24 cellular contexts compared by ENCODE assay signal in the genomic region with DNA sequence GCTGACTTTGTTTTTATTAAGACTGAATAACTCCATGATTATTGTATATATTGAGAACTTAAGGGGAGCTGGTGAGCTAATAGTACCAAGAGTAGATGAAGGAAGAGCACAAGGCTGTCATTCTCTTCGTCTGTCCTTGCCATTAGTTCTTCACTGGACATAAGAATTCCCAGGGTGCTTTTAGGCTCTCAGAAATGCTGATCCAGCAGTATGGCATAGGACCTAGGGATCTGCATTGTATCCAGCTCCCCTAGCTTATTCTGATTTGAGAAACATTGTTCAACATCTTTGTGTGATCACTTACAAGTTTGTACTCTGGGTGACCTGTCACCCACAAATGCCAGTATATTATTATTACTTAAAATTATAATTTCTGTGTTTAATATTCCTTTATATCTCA. TPM values are rescaled to one million over a fixed set of nuclear protein-coding genes. Genes with fewer than 3 reads are reported as not detected.
DNase-seq lines count a peak whose midpoint lies in the region; ATAC-seq, FAIRE-seq and TF ChIP-seq lines count a peak whose summit lies in the region.
"Had no signal": no experiment of that assay in that cellular context is flagged by ENCODE, and none has a peak within 500 bp of the region (broad histone marks: within the 10 kb centered on the region; RNA-seq: fewer than 3 reads in every experiment).

No MANE protein-coding gene starts in this region.

- H3K27me3 ChIP-seq in HepG2 (ENCODE audit: control insufficient read depth in 1 of 2, insufficient read depth in 2 of 2, low read length in 2 of 2) (no peaks in the 10 kb centered on the region), right lobe of liver (no peaks in the 10 kb centered on the region), K562 (ENCODE audit: control insufficient read depth in 2 of 2, insufficient read depth in 2 of 2, low read length in 2 of 2) (no peaks in the 10 kb centered on the region), neutrophil (no peaks in the 10 kb centered on the region)
- H3K27me3 ChIP-seq: BE2C, BLaER1 had no signal

- H4K20me1 ChIP-seq in HepG2 (ENCODE audit: insufficient read depth, low read length) (no peaks in the 10 kb centered on the region), K562 (replicated peaks; ENCODE audit: control insufficient read depth, insufficient read depth, low read length) (no peaks in the 10 kb centered on the region)
- H4K20me1 ChIP-seq: BLaER1 had no signal

- H3K4me1 ChIP-seq in HepG2 (ENCODE audit: insufficient read depth, low read length) (no peaks in the 10 kb centered on the region), right lobe of liver (no peaks in the 10 kb centered on the region), K562 (replicated peaks in 1 of 2; ENCODE audit: control insufficient read depth in 2 of 2, insufficient read depth in 2 of 2, low read length in 2 of 2) (peaks cover 0 to 6% of the 10 kb centered on the region in 2 experiments; a peak in 1 of 5 replicates), neutrophil (ENCODE audit: control insufficient read depth in 1 of 2, insufficient read depth in 1 of 2, low read depth in 1 of 2, low read length in 1 of 2) (peaks cover 26 to 35% of the 10 kb centered on the region in 2 experiments)
- H3K4me1 ChIP-seq: BE2C, BLaER1 had no signal

- TF ChIP-seq POLR2A in HepG2 (IDR thresholded peaks at IDR 0.05; ENCODE audit: insufficient read depth in 1 of 2, low read depth in 2 of 2, low read length in 2 of 2), result no peak
- no peak for TF ChIP-seq POLR2A in right lobe of liver (IDR thresholded peaks at IDR 0.05)
- no peak for TF ChIP-seq POLR2A in K562 (conservative IDR thresholded peaks at IDR 0.05)

- intact Hi-C loops in HepG2 (cut with micrococcal nuclease; ENCODE audit: unreplicated experiment) (no loop called here), right lobe of liver (cut with DNase I) (no loop called here), K562 (cut with micrococcal nuclease) (no loop called here)

- H3K4me3 ChIP-seq in HepG2 (replicated peaks in 1 of 3; ENCODE audit: insufficient read depth in 1 of 3, low read depth in 2 of 3, low read length in 3 of 3) (no peak overlapping the region), right lobe of liver (no peak overlapping the region), K562 (no peak overlapping the region), neutrophil (ENCODE audit: low read depth in 1 of 2, low read length in 1 of 2) (no peak overlapping the region)
- H3K4me3 ChIP-seq: BLaER1, GM12878 had no signal

- H3K9me1 ChIP-seq in K562 (ENCODE audit: control insufficient read depth, insufficient read depth, low read length), result no peaks in the 10 kb centered on the region

- TF ChIP-seq RAD21 in HepG2 (CRISPR knock-in tag; IDR thresholded peaks at IDR 0.05) (no peak), K562 (CRISPR knock-in tag; conservative IDR thresholded peaks at IDR 0.05 in 1 of 2, IDR thresholded peaks at IDR 0.05 in 1 of 2) (no peak)

- ATAC-seq in HepG2, result no peak
- no peak for ATAC-seq in right lobe of liver
- ATAC-seq in K562, result no peak
- ATAC-seq: GM12878 had no signal

- H3K9me3 ChIP-seq in HepG2 (ENCODE audit: low read length) (no peaks in the 10 kb centered on the region), right lobe of liver (no peaks in the 10 kb centered on the region), K562 (replicated peaks; ENCODE audit: control insufficient read depth, insufficient read depth, low read depth, low read length) (no peaks in the 10 kb centered on the region), neutrophil (no peaks in the 10 kb centered on the region)
- H3K9me3 ChIP-seq: BE2C, BLaER1 had no signal

- H3K36me3 ChIP-seq in HepG2 (replicated peaks in 1 of 2; ENCODE audit: control insufficient read depth in 1 of 2, insufficient read depth in 2 of 2, low read length in 2 of 2) (peaks cover 5 to 6% of the 10 kb centered on the region in 2 experiments), right lobe of liver (peaks cover 0 to 11% (median 4%) of the 10 kb centered on the region in 4 donors), K562 (ENCODE audit: control insufficient read depth, insufficient read depth, low read length) (no peaks in the 10 kb centered on the region; the same call in 2 of the 3 replicates), neutrophil (peaks cover 26% of the 10 kb centered on the region)

- H3K4me2 ChIP-seq in HepG2 (ENCODE audit: low read depth, low read length) (no peak overlapping the region), K562 (ENCODE audit: insufficient read depth, low read length) (no peak overlapping the region)
- H3K4me2 ChIP-seq: BLaER1 had no signal

- CTCF ChIA-PET in HepG2 (lab: Yijun Ruan, JAX; ENCODE audit: low intra/inter-chr PET ratio, low total read pairs) (no interaction called here), K562 (lab: Yijun Ruan, JAX; ENCODE audit: low intra/inter-chr PET ratio) (no interaction called here)

- TF ChIP-seq EP300 in HepG2 (IDR thresholded peaks at IDR 0.05; ENCODE audit: low read depth in 2 of 2, low read length in 2 of 2) (no peak), HepG2 (CRISPR knock-in tag; IDR thresholded peaks at IDR 0.05; ENCODE audit: borderline replicate concordance) (no peak), K562 (IDR thresholded peaks at IDR 0.05; ENCODE audit: low read length) (no peak)

- H2AFZ ChIP-seq in HepG2 (ENCODE audit: low read length) (no peak overlapping the region), K562 (ENCODE audit: low read depth, low read length) (no peak overlapping the region)

- H3K27ac ChIP-seq in HepG2 (ENCODE audit: extremely low read length, insufficient read depth, low read length) (no peak overlapping the region), right lobe of liver (no peak overlapping the region), K562 (ENCODE audit: extremely low read depth, low read depth, low read length) (no peak overlapping the region), neutrophil (peak overlapping the region; percentile 96)
- H3K27ac ChIP-seq: 22Rv1, BLaER1 had no signal

- FAIRE-seq in HepG2 (lab: Jason Lieb, UNC), result no peak
- no peak for FAIRE-seq in K562 (lab: Jason Lieb, UNC)
- FAIRE-seq: GM12878, GM18507 had no signal

- POLR2A ChIA-PET in HepG2 (lab: Yijun Ruan, JAX) (no interaction called here), K562 (lab: Yijun Ruan, JAX) (interaction anchor here (0.6 kb wide), 1 partner anchor 372 kb away, joined by 3 read pairs; no protein-coding TSS in a partner anchor)

- BruUV-seq in HepG2 (replicated peaks; lab: Mats Ljungman, UMichigan), result no TSS peak
- BruUV-seq in K562 (replicated peaks; lab: Mats Ljungman, UMichigan), result no TSS peak

- TF ChIP-seq CTCF in HepG2 (CRISPR knock-in tag; IDR thresholded peaks at IDR 0.05), result no peak
- TF ChIP-seq CTCF in right lobe of liver (IDR thresholded peaks at IDR 0.05), result no peak
- TF ChIP-seq CTCF in K562 (IDR thresholded peaks at IDR 0.05 in 2 of 3, conservative IDR thresholded peaks at IDR 0.05 in 1 of 3; ENCODE audit: insufficient read depth in 2 of 3, low read depth in 1 of 3, low read length in 3 of 3), result no peak
- TF ChIP-seq CTCF in neutrophil (IDR thresholded peaks at IDR 0.05), result no peak

- in situ Hi-C loops in HepG2 (cut with HindIII; ENCODE audit: extremely low pct_ligation_motif_present, low pct_unique_long_range_greater_than_20kb), result no loop called here
- in situ Hi-C loops in K562 (cut with MboI), result no loop called here

- H3K9ac ChIP-seq in HepG2 (ENCODE audit: insufficient read depth, low read depth, low read length), result no peak overlapping the region
- no peak overlapping the region for H3K9ac ChIP-seq in K562 (ENCODE audit: insufficient read depth in 1 of 2, low read depth in 2 of 2, low read length in 2 of 2)
- H3K9ac ChIP-seq: BLaER1 had no signal

- DNase-seq in HepG2 (ENCODE audit: low spot score) (no peak), right lobe of liver (no peak), K562 (ENCODE audit: extremely low read depth in 1 of 4, low spot score in 3 of 4) (no peak), NAMALWA (ENCODE audit: low spot score) (no peak), dermis blood vessel endothelial cell (no peak)
- DNase-seq: ACHN; BE2C; C1 segment of cervical spinal cord; CD4-positive, alpha-beta memory T cell; CD4-positive, CD25-positive, alpha-beta regulatory T cell; CD8-positive, alpha-beta memory T cell; COR-L47; DMS 273 treated with DMSO at 0.1 percent for 48 hours; DMS153; DMS53; DMS79; DND-41; EL; GDM1 had no signal

- H3K79me2 ChIP-seq in HepG2 (ENCODE audit: insufficient read depth, low read length), result no peaks in the 10 kb centered on the region
- H3K79me2 ChIP-seq in K562 (ENCODE audit: control insufficient read depth, insufficient read depth, low read length), result no peaks in the 10 kb centered on the region

- WGBS in HepG2 (ENCODE audit: low lambda C conversion rate), result 83% methylated on average over 1 of the region's 1 CpG
- WGBS in right lobe of liver (ENCODE audit: insufficient coverage, low coverage, low lambda C conversion rate, missing lambda C conversion rate), result 86% methylated on average over 1 of the region's 1 CpG
- 0% methylated on average over 1 of the region's 1 CpG for WGBS in K562 (ENCODE audit: insufficient coverage, low coverage, missing lambda C conversion rate)

RNA-seq across cellular contexts. Expression of a gene that starts 47.6 kb away (rescaled TPM):
- total RNA-seq in HepG2 (2016; rRNA removed; fragmentation: Illumina TruSeq; extraction: Trizol), result 18.4 and 25.6 TPM in 2 replicates
- 7.5 and 9.5 TPM in 2 replicates for total RNA-seq in HepG2 (2016; cell fraction: cytosol; rRNA removed; fragmentation: Illumina TruSeq; extraction: Trizol; ENCODE audit: low read depth)
- 19.5 and 23.0 TPM in 2 replicates for total RNA-seq in HepG2 (2016; cell fraction: insoluble cytoplasmic fraction; rRNA removed; fragmentation: Illumina TruSeq; extraction: Trizol)
- 16.9 and 19.2 TPM in 2 replicates for total RNA-seq in HepG2 (2016; cell fraction: membrane; rRNA removed; fragmentation: Illumina TruSeq; extraction: Trizol)
- 15.5 and 17.1 TPM in 2 replicates for total RNA-seq in HepG2 (2016; cell fraction: nucleus; rRNA removed; fragmentation: Illumina TruSeq; extraction: Trizol)
- polyA plus RNA-seq in HepG2 (2011; rRNA removed), result 7.0 and 7.2 TPM in 2 replicates
- 2.9 and 4.4 TPM in 2 replicates for polyA plus RNA-seq in HepG2 (2011; cell fraction: cytosol; rRNA removed)
- 4.1 and 20.5 TPM in 2 replicates for polyA plus RNA-seq in HepG2 (2011; cell fraction: nucleus; rRNA removed)
- polyA plus RNA-seq in HepG2 (2012), result 16.1 and 22.5 TPM in 2 replicates
- 7.0 and 8.2 TPM in 2 replicates for polyA plus RNA-seq in HepG2 (2016; cell fraction: cytosol; fragmentation: Illumina TruSeq; extraction: Trizol; ENCODE audit: low read depth)
- polyA plus RNA-seq in HepG2 (2016; cell fraction: insoluble cytoplasmic fraction; fragmentation: Illumina TruSeq; extraction: Trizol; ENCODE audit: low read depth), result 26.6 and 31.1 TPM in 2 replicates
- 13.3 and 15.5 TPM in 2 replicates for polyA plus RNA-seq in HepG2 (2016; cell fraction: membrane; fragmentation: Illumina TruSeq; extraction: Trizol; ENCODE audit: low read depth)
- 21.6 and 23.0 TPM in 2 replicates for polyA plus RNA-seq in HepG2 (2016; cell fraction: nucleus; fragmentation: Illumina TruSeq; extraction: Trizol; ENCODE audit: insufficient read depth, low read depth)
- 7.3 and 7.5 TPM in 2 replicates for polyA minus RNA-seq in HepG2 (2011; rRNA and poly(A)+ RNA removed; ENCODE audit: low replicate concordance)
- 4.5 and 5.5 TPM in 2 replicates for polyA minus RNA-seq in HepG2 (2011; cell fraction: cytosol; rRNA and poly(A)+ RNA removed)
- polyA minus RNA-seq in HepG2 (2011; cell fraction: nucleus; rRNA and poly(A)+ RNA removed), result 32.3 and 43.6 TPM in 2 replicates
- 10 to 100 TPM in 2 of 6 experiments, 1 to 10 TPM in 4; 8.7 to 14.4 (median 9.1) TPM for total RNA-seq in right lobe of liver
- total RNA-seq in K562 (2011; cell fraction: chromatin; rRNA removed; ENCODE audit: low replicate concordance), result 6.8 and 23.9 TPM in 2 replicates
- total RNA-seq in K562 (2011; cell fraction: nucleolus; rRNA removed), result 5.3 and 7.5 TPM in 2 replicates
- 14.5 and 19.8 TPM in 2 replicates for total RNA-seq in K562 (2011; cell fraction: nucleoplasm; rRNA removed)
- 14.8 and 17.8 TPM in 2 replicates for total RNA-seq in K562 (2014; rRNA removed)
- 10.6 and 13.8 TPM in 2 replicates for total RNA-seq in K562 (2014; rRNA removed; fragmentation: Illumina TruSeq; extraction: Trizol)
- total RNA-seq in K562 (2015; rRNA removed; fragmentation: Illumina TruSeq; extraction: Trizol), result 13.2 and 14.2 TPM in 2 replicates
- 6.7 and 7.4 TPM in 2 replicates for total RNA-seq in K562 (2021)
- polyA plus RNA-seq in K562 (2011; rRNA removed), result 6.6 and 7.4 TPM in 2 replicates
- polyA plus RNA-seq in K562 (2011; cell fraction: cytosol; rRNA removed), result 3.4 and 3.7 TPM in 2 replicates
- 4.2 and 5.0 TPM in 2 replicates for polyA plus RNA-seq in K562 (2011; cell fraction: nucleus; rRNA removed)
- 9.2 and 11.8 TPM in 2 replicates for polyA plus RNA-seq in K562 (2012)
- polyA plus RNA-seq in K562 (2014; fragmentation: Illumina TruSeq; extraction: Trizol), result 12.1 and 12.9 TPM in 2 replicates
- 1 to 10 TPM; 5.1 to 5.6 TPM for polyA plus RNA-seq in K562 (2014; fragmentation: Nextera tagmentation; extraction: Ambion mirVana)
- 9.0 and 11.6 TPM in 2 replicates for polyA plus RNA-seq in K562 (2014; rRNA removed)
- polyA minus RNA-seq in K562 (2011; rRNA and poly(A)+ RNA removed), result 9.0 and 12.2 TPM in 2 replicates
- polyA minus RNA-seq in K562 (2011; cell fraction: cytosol; rRNA and poly(A)+ RNA removed), result 4.6 and 4.8 TPM in 2 replicates
- 13.2 and 22.9 TPM in 2 replicates for polyA minus RNA-seq in K562 (2011; cell fraction: nucleus; rRNA and poly(A)+ RNA removed)
- total RNA-seq in dermis blood vessel endothelial cell, result 14.0 and 17.5 TPM in 2 replicates

RNA-seq across cellular contexts. Expression of a gene that starts 47.7 kb away (rescaled TPM):
- total RNA-seq in HepG2 (2016; rRNA removed; fragmentation: Illumina TruSeq; extraction: Trizol) (69.1 and 95.1 TPM in 2 replicates), right lobe of liver (10 to 100 TPM; 23.1 to 46.6 (median 31.7) TPM), K562 (2014; rRNA removed) (48.5 and 48.9 TPM in 2 replicates), K562 (2014; rRNA removed; fragmentation: Illumina TruSeq; extraction: Trizol) (68.5 and 72.8 TPM in 2 replicates), K562 (2015; rRNA removed; fragmentation: Illumina TruSeq; extraction: Trizol) (54.9 and 55.2 TPM in 2 replicates), K562 (2021) (49.2 and 53.0 TPM in 2 replicates), dermis blood vessel endothelial cell (80.8 and 87.0 TPM in 2 replicates)
- total RNA-seq in HepG2 (2016; cell fraction: cytosol; rRNA removed; fragmentation: Illumina TruSeq; extraction: Trizol; ENCODE audit: low read depth), result 28.8 and 29.6 TPM in 2 replicates
- 65.5 and 97.5 TPM in 2 replicates for total RNA-seq in HepG2 (2016; cell fraction: insoluble cytoplasmic fraction; rRNA removed; fragmentation: Illumina TruSeq; extraction: Trizol)
- total RNA-seq in HepG2 (2016; cell fraction: membrane; rRNA removed; fragmentation: Illumina TruSeq; extraction: Trizol), result 66.9 and 68.5 TPM in 2 replicates
- total RNA-seq in HepG2 (2016; cell fraction: nucleus; rRNA removed; fragmentation: Illumina TruSeq; extraction: Trizol), result 35.2 and 41.2 TPM in 2 replicates
- polyA plus RNA-seq in HepG2 (2011; rRNA removed) (30.1 and 48.7 TPM in 2 replicates), K562 (2011; rRNA removed) (77.8 and 112 TPM in 2 replicates), K562 (2014; fragmentation: Illumina TruSeq; extraction: Trizol) (104 and 126 TPM in 2 replicates), K562 (2014; fragmentation: Nextera tagmentation; extraction: Ambion mirVana) (100 to 1,000 TPM; 198 to 238 TPM), K562 (2014; rRNA removed) (67.7 and 69.9 TPM in 2 replicates)
- polyA plus RNA-seq in HepG2 (2011; cell fraction: cytosol; rRNA removed), result 25.8 and 39.9 TPM in 2 replicates
- 8.8 and 11.8 TPM in 2 replicates for polyA plus RNA-seq in HepG2 (2011; cell fraction: nucleus; rRNA removed)
- 49.7 and 63.1 TPM in 2 replicates for polyA plus RNA-seq in HepG2 (2012)
- 39.1 and 56.3 TPM in 2 replicates for polyA plus RNA-seq in HepG2 (2016; cell fraction: cytosol; fragmentation: Illumina TruSeq; extraction: Trizol; ENCODE audit: low read depth)
- polyA plus RNA-seq in HepG2 (2016; cell fraction: insoluble cytoplasmic fraction; fragmentation: Illumina TruSeq; extraction: Trizol; ENCODE audit: low read depth), result 131 and 136 TPM in 2 replicates
- 79.6 and 85.2 TPM in 2 replicates for polyA plus RNA-seq in HepG2 (2016; cell fraction: membrane; fragmentation: Illumina TruSeq; extraction: Trizol; ENCODE audit: low read depth)
- polyA plus RNA-seq in HepG2 (2016; cell fraction: nucleus; fragmentation: Illumina TruSeq; extraction: Trizol; ENCODE audit: insufficient read depth, low read depth), result 57.6 and 59.2 TPM in 2 replicates
- polyA minus RNA-seq in HepG2 (2011; rRNA and poly(A)+ RNA removed; ENCODE audit: low replicate concordance), result 7.5 and 12.4 TPM in 2 replicates
- 15.1 and 18.6 TPM in 2 replicates for polyA minus RNA-seq in HepG2 (2011; cell fraction: cytosol; rRNA and poly(A)+ RNA removed)
- polyA minus RNA-seq in HepG2 (2011; cell fraction: nucleus; rRNA and poly(A)+ RNA removed), result 26.4 and 28.3 TPM in 2 replicates
- 11.6 and 26.9 TPM in 2 replicates for total RNA-seq in K562 (2011; cell fraction: chromatin; rRNA removed; ENCODE audit: low replicate concordance)
- 13.7 and 14.3 TPM in 2 replicates for total RNA-seq in K562 (2011; cell fraction: nucleolus; rRNA removed)
- total RNA-seq in K562 (2011; cell fraction: nucleoplasm; rRNA removed), result 21.5 and 33.0 TPM in 2 replicates
- polyA plus RNA-seq in K562 (2011; cell fraction: cytosol; rRNA removed), result 18.9 and 47.3 TPM in 2 replicates
- 16.0 and 26.7 TPM in 2 replicates for polyA plus RNA-seq in K562 (2011; cell fraction: nucleus; rRNA removed)
- polyA plus RNA-seq in K562 (2012), result 55.7 and 76.5 TPM in 2 replicates
- 64.4 and 69.2 TPM in 2 replicates for polyA minus RNA-seq in K562 (2011; rRNA and poly(A)+ RNA removed)
- polyA minus RNA-seq in K562 (2011; cell fraction: cytosol; rRNA and poly(A)+ RNA removed), result 15.7 and 25.5 TPM in 2 replicates
- 12.0 and 21.7 TPM in 2 replicates for polyA minus RNA-seq in K562 (2011; cell fraction: nucleus; rRNA and poly(A)+ RNA removed)
